In genomic region chr5:95723632-95724369, GRCh38 we compare ENCODE assay signal across 14 cellular contexts. TPM values are rescaled to one million over a fixed set of nuclear protein-coding genes. Genes with fewer than 3 reads are reported as not detected.
DNase-seq lines count a peak whose midpoint lies in the region; ATAC-seq and TF ChIP-seq lines count a peak whose summit lies in the region.
"Had no signal": no experiment of that assay in that cellular context is flagged by ENCODE, and none has a peak within 500 bp of the region (broad histone marks: within the 10 kb centered on the region; RNA-seq: fewer than 3 reads in every experiment).

No MANE protein-coding gene starts in this region.

- TF ChIP-seq POLR2A in heart left ventricle (IDR thresholded peaks at IDR 0.05) (no peak), stomach (IDR thresholded peaks at IDR 0.05) (no peak)

- H3K27ac ChIP-seq in SK-N-SH (ENCODE audit: low read depth in 2 of 2, low read length in 1 of 2) (peak overlapping the region in 1 of 2 experiments; percentile 93; a peak in 2 of 4 replicates), heart left ventricle (peak overlapping the region in 1 of 12 donors; percentile 22), stomach (peak overlapping the region in 1 of 5 donors; percentile 26)
- H3K27ac ChIP-seq: 22Rv1, HL-60 had no signal

- H3K27me3 ChIP-seq in SK-N-SH (ENCODE audit: insufficient read depth) (no peaks in the 10 kb centered on the region), heart left ventricle (no peaks in the 10 kb centered on the region), stomach (no peaks in the 10 kb centered on the region)

- H3K36me3 ChIP-seq in SK-N-SH (replicated peaks in 1 of 2; ENCODE audit: control insufficient read depth in 1 of 2, insufficient read depth in 2 of 2, low read length in 1 of 2), result no peaks in the 10 kb centered on the region
- H3K36me3 ChIP-seq in heart left ventricle, result no peaks in the 10 kb centered on the region
- no peaks in the 10 kb centered on the region for H3K36me3 ChIP-seq in stomach

- H3F3A ChIP-seq in SK-N-SH (replicated peaks; ENCODE audit: insufficient read depth), result peaks cover 6% of the 10 kb centered on the region

- no peaks in the 10 kb centered on the region for H3K9me3 ChIP-seq in SK-N-SH
- no peaks in the 10 kb centered on the region for H3K9me3 ChIP-seq in heart left ventricle
- H3K9me3 ChIP-seq in stomach, result no peaks in the 10 kb centered on the region

- H3K79me2 ChIP-seq in SK-N-SH (ENCODE audit: insufficient read depth), result no peaks in the 10 kb centered on the region

- DNase-seq in DMS53 (lab: John Stamatoyannopoulos, UW), result peak; percentile 8
- DNase-seq in DMS53 treated with DMSO at 0.1 percent for 48 hours (lab: John Stamatoyannopoulos, UW; ENCODE audit: unreplicated experiment), result no peak
- peak; percentile 75 for DNase-seq in SK-N-SH
- peak in 2 of 5 donors; percentile 31 to 36 for DNase-seq in heart left ventricle
- DNase-seq in stomach, result peak; percentile 41
- no peak for DNase-seq in epidermal melanocyte (ENCODE audit: insufficient read length, low spot score)
- DNase-seq: activated CD8-positive, alpha-beta memory T cell treated with anti-CD3 and anti-CD28 coated beads, Interleukin-2, amount 50 U/mL, for 4 hours; NCI-H1436 treated with DMSO at 0.1 percent for 48 hours; stimulated activated CD4-positive, alpha-beta T cell treated with anti-CD3 and anti-CD28 coated beads, Interleukin-4, amount 100 ng/mL, for 24 hours; T-helper 17 cell had no signal

- TF ChIP-seq EP300 in SK-N-SH (IDR thresholded peaks at IDR 0.05; ENCODE audit: borderline replicate concordance in 1 of 2, low read depth in 1 of 2, low read length in 1 of 2) (peak in 1 of 2 experiments; percentile 51; a peak in 1 of 4 replicates), stomach (IDR thresholded peaks at IDR 0.05) (no peak)

- no peak overlapping the region for H3K4me3 ChIP-seq in SK-N-SH (ENCODE audit: low read depth in 2 of 2, low read length in 1 of 2)
- H3K4me3 ChIP-seq in heart left ventricle, result no peak overlapping the region
- H3K4me3 ChIP-seq in stomach, result no peak overlapping the region

- no peak overlapping the region for H3K9ac ChIP-seq in SK-N-SH

- CTCF ChIA-PET in SK-N-SH (lab: Yijun Ruan, JAX), result interaction anchor here (0.6 to 3.1 kb wide), 7 partner anchors 55 to 185 kb away, joined by 3 to 14 read pairs (median 5); no protein-coding TSS in a partner anchor

- no peaks in the 10 kb centered on the region for H3K9me2 ChIP-seq in SK-N-SH

- no peaks in the 10 kb centered on the region for H4K20me1 ChIP-seq in SK-N-SH (ENCODE audit: insufficient read depth)

- ATAC-seq in heart left ventricle (peak in 3 of 4 donors; percentile 66 to 84 (median 68)), HG03432 (IDR thresholded peaks at IDR 0.05; ENCODE audit: unreplicated experiment) (no peak), GM18502 (IDR thresholded peaks at IDR 0.05; ENCODE audit: poor library complexity, unreplicated experiment) (no peak)
- ATAC-seq: T-helper 17 cell had no signal

- peak; percentile 29 for TF ChIP-seq RAD21 in SK-N-SH (IDR thresholded peaks at IDR 0.05; ENCODE audit: low read length)

- intact Hi-C loops in heart left ventricle (cut with DNase I), result no loop called here
- intact Hi-C loops in stomach (cut with DNase I; ENCODE audit: low total_unique reads), result loop anchor here (10.0 kb wide), 1 partner anchor 49 kb away; no protein-coding TSS in a partner anchor

- WGBS in SK-N-SH (ENCODE audit: low lambda C conversion rate), result 58% methylated on average over 5 of the region's 5 CpGs
- 60 to 68% (median 65%) methylated on average over 5 of the region's 5 CpGs for WGBS in heart left ventricle, 4 donors
- WGBS in stomach, 5 donors, result 36 to 66% (median 51%) methylated on average over 5 of the region's 5 CpGs

- peaks cover 29 to 46% of the 10 kb centered on the region in 2 experiments; a peak in 3 of 4 replicates for H3K4me1 ChIP-seq in SK-N-SH (ENCODE audit: control insufficient read depth in 1 of 2, insufficient read depth in 2 of 2, low read depth in 1 of 2, low read length in 1 of 2)
- H3K4me1 ChIP-seq in heart left ventricle, result peaks cover 0 to 69% (median 41%) of the 10 kb centered on the region in 12 donors
- peaks cover 0 to 60% (median 34%) of the 10 kb centered on the region in 4 donors for H3K4me1 ChIP-seq in stomach

- TF ChIP-seq CTCF in SK-N-SH (IDR thresholded peaks at IDR 0.05) (no peak), heart left ventricle (IDR thresholded peaks at IDR 0.05) (no peak), stomach (IDR thresholded peaks at IDR 0.05) (no peak)

- POLR2A ChIA-PET in SK-N-SH (lab: Yijun Ruan, JAX), result interaction anchor here (0.6 kb wide), 1 partner anchor 34 kb away, joined by 3 read pairs; no protein-coding TSS in a partner anchor

- no peak overlapping the region for H3K4me2 ChIP-seq in SK-N-SH

- H2AFZ ChIP-seq in SK-N-SH (ENCODE audit: low read depth), result no peak overlapping the region; the same call in 1 of the 2 replicates

TF ChIP-seq in SK-N-SH, 30 proteins besides CTCF, POLR2A, EP300 and RAD21 (continues in another document):
- no peak for TF ChIP-seq NFIC (IDR thresholded peaks at IDR 0.05; ENCODE audit: borderline replicate concordance)
- TF ChIP-seq TAF1 (IDR thresholded peaks at IDR 0.05; ENCODE audit: borderline replicate concordance, low read depth, low read length), result no peak
- TF ChIP-seq REST (IDR thresholded peaks at IDR 0.05; ENCODE audit: low read depth, low read length), result no peak
- TF ChIP-seq IRF3 (IDR thresholded peaks at IDR 0.05; ENCODE audit: low read depth, low read length), result no peak
- no peak for TF ChIP-seq POLR2AphosphoS5 (IDR thresholded peaks at IDR 0.05; ENCODE audit: low read depth, low read length)
- no peak for TF ChIP-seq ELF1 (IDR thresholded peaks at IDR 0.05)
- TF ChIP-seq FOXJ3 (CRISPR knock-in tag; IDR thresholded peaks at IDR 0.05), result no peak
- no peak for TF ChIP-seq NRF1 (IDR thresholded peaks at IDR 0.05; ENCODE audit: low read depth, low read length)
- TF ChIP-seq FOSL2 (IDR thresholded peaks at IDR 0.05; ENCODE audit: borderline replicate concordance, low read depth), result no peak
- TF ChIP-seq RCOR1 (IDR thresholded peaks at IDR 0.05; ENCODE audit: low read length), result peak; percentile 53; the same call in 1 of the 2 replicates
- peak; percentile 48 for TF ChIP-seq GATA2 (CRISPR knock-in tag; IDR thresholded peaks at IDR 0.05)
- TF ChIP-seq SMC3 (IDR thresholded peaks at IDR 0.05; ENCODE audit: low read depth, low read length), result no peak
- TF ChIP-seq RFX5 (IDR thresholded peaks at IDR 0.05; ENCODE audit: low read length), result no peak
- peak; percentile 31 for TF ChIP-seq CHD2 (IDR thresholded peaks at IDR 0.05; ENCODE audit: low read length, partially characterized antibody)
- TF ChIP-seq GABPA (IDR thresholded peaks at IDR 0.05; ENCODE audit: low read depth), result no peak
- no peak for TF ChIP-seq TCF12 (IDR thresholded peaks at IDR 0.05)
- TF ChIP-seq TEAD4 (IDR thresholded peaks at IDR 0.05; ENCODE audit: borderline replicate concordance, insufficient read depth), result no peak
- TF ChIP-seq FOXM1 (IDR thresholded peaks at IDR 0.05; ENCODE audit: low read depth), result no peak

RNA-seq across cellular contexts. Expression of gene RHOBTB3, which starts 7.3 kb away (rescaled TPM):
- 59.3 and 73.6 TPM in 2 replicates for polyA plus RNA-seq in SK-N-SH (2012; rRNA removed)
- 50.7 and 65.7 TPM in 2 replicates for polyA plus RNA-seq in SK-N-SH (2012; cell fraction: cytosol; rRNA removed)
- 47.4 and 71.1 TPM in 2 replicates for polyA plus RNA-seq in SK-N-SH (2012; cell fraction: nucleus; rRNA removed)
- total RNA-seq in heart left ventricle, result 100 to 1,000 TPM in 2 of 9 donors, 10 to 100 TPM in 7; 62.9 to 116 (median 86.7) TPM
- 10 to 100 TPM; 24.3 to 30.2 TPM for polyA plus RNA-seq in heart left ventricle
- 100 to 1,000 TPM in 4 of 5 donors, 10 to 100 TPM in 1; 66.7 to 730 (median 151) TPM for total RNA-seq in stomach
- 10 to 100 TPM; 13.7 to 28.4 (median 26.5) TPM for polyA plus RNA-seq in stomach

RNA-seq across cellular contexts. Expression of gene SPATA9, which starts 41.0 kb away (rescaled TPM):
- 0.07 and 0.13 TPM in 2 replicates for polyA plus RNA-seq in SK-N-SH (2012; rRNA removed)
- 0.14 and 0.21 TPM in 2 replicates for polyA plus RNA-seq in SK-N-SH (2012; cell fraction: cytosol; rRNA removed)
- polyA plus RNA-seq in SK-N-SH (2012; cell fraction: nucleus; rRNA removed), result 0.23 and 0.63 TPM in 2 replicates
- under 1 TPM in 2 of 9 donors, not detected in 7; 0.79 to 0.99 TPM for total RNA-seq in heart left ventricle
- polyA plus RNA-seq in heart left ventricle, result under 1 TPM; 0.17 to 0.27 TPM
- under 1 TPM in 1 of 5 donors, not detected in 4; 0.55 TPM for total RNA-seq in stomach
- under 1 TPM in 1 of 3 donors, not detected in 2; 0.35 TPM for polyA plus RNA-seq in stomach
- total RNA-seq: T-helper 17 cell had no signal

Comparison
In these comparisons a context has a peak if more than half of its experiments do, and no peak if none do; other contexts are left out.
1. DNase-seq: peak in DMS53 (single experiment), SK-N-SH (single experiment) and stomach (single experiment); none in DMS53 treated with DMSO at 0.1 percent for 48 hours (single experiment) and epidermal melanocyte (single experiment).
2. ATAC-seq: peak in heart left ventricle (3 of 4); none in HG03432 (single experiment) and GM18502 (single experiment).